In genomic region chr2:19682493-19682892, GRCh38 we compare ENCODE assay signal across 1 cellular context.
A peak's percentile ranks its signal among the peaks of the same experiment; 100 is the strongest.
TF ChIP-seq lines count a peak whose summit lies in the region.

No MANE protein-coding gene starts in this region.

TF ChIP-seq in HCT116, 20 proteins besides CTCF, POLR2A, EP300 and RAD21 (continued from another document):
- TF ChIP-seq REST (IDR thresholded peaks at IDR 0.05; ENCODE audit: low read depth) (no peak), SRF (IDR thresholded peaks at IDR 0.05; ENCODE audit: low read depth) (no peak), FOSL1 (IDR thresholded peaks at IDR 0.05; ENCODE audit: low read depth) (peak; percentile 46), TCF7L2 (IDR thresholded peaks at IDR 0.05; ENCODE audit: borderline replicate concordance, extremely low read depth, insufficient read depth, insufficient read length) (no peak), SP1 (IDR thresholded peaks at IDR 0.05; ENCODE audit: low read depth) (peak; percentile 50), ZFX (IDR thresholded peaks at IDR 0.05) (no peak), SIN3A (IDR thresholded peaks at IDR 0.05; ENCODE audit: low read depth) (no peak)
